ENCODE assay signal across 12 cellular contexts in the genomic region with DNA sequence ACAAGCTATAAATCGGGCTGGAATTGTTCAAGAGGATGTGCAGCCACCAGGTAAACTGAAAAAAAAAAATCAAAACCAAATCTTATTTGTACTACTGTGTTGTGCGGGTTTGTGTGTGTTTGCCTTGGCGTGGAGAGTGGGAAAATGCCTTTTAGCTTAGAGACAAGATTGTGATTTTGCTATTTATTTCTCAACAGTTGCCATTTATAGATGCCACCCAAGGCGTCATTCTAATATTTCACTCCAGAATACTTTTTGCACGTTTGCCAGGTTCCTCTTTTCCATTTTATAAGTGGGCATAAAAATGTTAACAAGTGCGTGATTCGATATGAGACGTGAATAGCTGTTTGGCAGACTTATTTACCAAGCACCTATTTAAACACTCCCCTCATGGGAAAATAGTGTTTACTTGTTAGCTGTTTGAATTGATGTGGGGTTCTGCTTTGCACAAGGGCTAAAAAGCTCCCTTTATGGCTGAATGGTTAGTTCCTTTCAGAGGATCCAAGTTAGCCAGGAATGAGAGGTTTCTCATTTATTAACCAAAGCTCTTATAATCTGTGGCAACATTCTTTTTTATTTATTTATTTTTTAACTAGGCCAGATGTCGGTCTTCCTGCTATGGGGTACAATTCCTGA. TPM values are rescaled to one million over a fixed set of nuclear protein-coding genes. Genes with fewer than 3 reads are reported as not detected.
DNase-seq lines count a peak whose midpoint lies in the region; ATAC-seq and TF ChIP-seq lines count a peak whose summit lies in the region.
"Had no signal": no experiment of that assay in that cellular context is flagged by ENCODE, and none has a peak within 500 bp of the region (broad histone marks: within the 10 kb centered on the region; RNA-seq: fewer than 3 reads in every experiment).

No MANE protein-coding gene starts in this region.

- peak overlapping the region; percentile 20 for H3K4me3 ChIP-seq in choroid plexus epithelial cell (ENCODE audit: low read depth, low read length)
- H3K4me3 ChIP-seq: BLaER1, mucosa of descending colon had no signal

- TF ChIP-seq CTCF in choroid plexus epithelial cell (conservative IDR thresholded peaks at IDR 0.05; ENCODE audit: low read depth, low read length) (no peak), progenitor cell of endocrine pancreas (IDR thresholded peaks at IDR 0.05; ENCODE audit: unreplicated experiment) (no peak)

- DNase-seq in COR-L47 (lab: John Stamatoyannopoulos, UW) (peak; percentile 18), NCI-H1930 (lab: John Stamatoyannopoulos, UW) (peak; percentile 81 to 90), choroid plexus epithelial cell (ENCODE audit: low read depth) (no peak), progenitor cell of endocrine pancreas (ENCODE audit: low spot score, unreplicated experiment) (no peak), D341Med (ENCODE audit: low spot score) (no peak), UCSD-AML1 (lab: John Stamatoyannopoulos, UW; ENCODE audit: unreplicated experiment) (no peak)
- DNase-seq: activated effector memory CD4-positive, alpha-beta T cell treated with Interleukin-2 at 50 U/mL for 16 hours; mucosa of descending colon had no signal

- H3K27me3 Mint-ChIP-seq in progenitor cell of endocrine pancreas, result no peaks in the 10 kb centered on the region

- ATAC-seq in GM21528 (IDR thresholded peaks at IDR 0.05; ENCODE audit: low FRiP score, unreplicated experiment), result no peak
- ATAC-seq in HG02798 (IDR thresholded peaks at IDR 0.05; ENCODE audit: poor library complexity, unreplicated experiment), result no peak
- ATAC-seq: activated CD4-positive, CD25-positive, alpha-beta regulatory T cell treated with anti-CD3 and anti-CD28 coated beads, Interleukin-2, amount 50 U/mL, for 24 hours had no signal

- no peaks in the 10 kb centered on the region for H3K9me3 Mint-ChIP-seq in progenitor cell of endocrine pancreas (ENCODE audit: low read depth)

- peaks cover 8% of the 10 kb centered on the region for H3K36me3 Mint-ChIP-seq in progenitor cell of endocrine pancreas (ENCODE audit: insufficient read depth)

- no peak overlapping the region for H3K4me3 Mint-ChIP-seq in progenitor cell of endocrine pancreas (ENCODE audit: low read depth)

- H3K27ac Mint-ChIP-seq in progenitor cell of endocrine pancreas, result peak overlapping the region; percentile 34

- H3K4me1 Mint-ChIP-seq in progenitor cell of endocrine pancreas (ENCODE audit: low read depth), result peaks cover 30% of the 10 kb centered on the region

RNA-seq across cellular contexts. Expression of a gene that starts 14.4 kb away (rescaled TPM):
- 40.5 and 41.2 TPM in 2 replicates for total RNA-seq in progenitor cell of endocrine pancreas

Comparison
In these comparisons a context has a peak if more than half of its experiments do, and no peak if none do; other contexts are left out.
1. DNase-seq: peak in COR-L47 (single experiment) and NCI-H1930 (2 of 2); none in choroid plexus epithelial cell (single experiment), progenitor cell of endocrine pancreas (single experiment), D341Med (single experiment) and UCSD-AML1 (single experiment).